29 cellular contexts compared by ENCODE assay signal in genomic region chr5:122836947-122837346, GRCh38.
"Had no signal": no experiment of that assay in that cellular context is flagged by ENCODE, and none has a peak within 500 bp of the region (broad histone marks: within the 10 kb centered on the region; RNA-seq: fewer than 3 reads in every experiment).

No MANE protein-coding gene starts in this region.

- H3K4me1 ChIP-seq: stomach, suprapubic skin, testis, thyroid gland, tibial artery, tibial nerve, transverse colon, upper lobe of left lung, upper lobe of right lung, uterus, vagina had no signal

- H3K4me1 Mint-ChIP-seq: stimulated activated effector memory CD8-positive, alpha-beta T cell treated with anti-CD3 and anti-CD28 coated beads, Interleukin-12 subunit alpha, Interleukin-12 subunit beta, amount 100 ng/mL, for 72 hours; stimulated activated naive CD8-positive, alpha-beta T cell treated with anti-CD3 and anti-CD28 coated beads, Interleukin-15, amount 100 ng/mL, for 72 hours had no signal

- H3K9me3 Mint-ChIP-seq: stimulated activated effector memory CD8-positive, alpha-beta T cell treated with anti-CD3 and anti-CD28 coated beads, Interleukin-12 subunit alpha, Interleukin-12 subunit beta, amount 100 ng/mL, for 72 hours; stimulated activated naive CD8-positive, alpha-beta T cell treated with anti-CD3 and anti-CD28 coated beads, Interleukin-15, amount 100 ng/mL, for 72 hours; stimulated activated naive CD8-positive, alpha-beta T cell treated with anti-CD3 and anti-CD28 coated beads, Interleukin-15, Interleukin-2, amounts not matched to agents 100 ng/mL and 50 ng/mL, for 24 hours; type B pancreatic cell had no signal

- H3K4me3 Mint-ChIP-seq: stimulated activated effector memory CD8-positive, alpha-beta T cell treated with anti-CD3 and anti-CD28 coated beads, Interleukin-12 subunit alpha, Interleukin-12 subunit beta, amount 100 ng/mL, for 72 hours; stimulated activated memory B cell treated with anti-CD40 and anti-IgM and Interleukin-4, amounts not matched to agents 10 μg/mL and 1 μg/mL and 100 μg/mL, for 72 hours; stimulated activated naive B cell treated with anti-CD40 and anti-IgM and Interleukin-4, amounts not matched to agents 10 μg/mL and 1 μg/mL and 100 μg/mL, for 72 hours; stimulated activated naive CD8-positive, alpha-beta T cell treated with anti-CD3 and anti-CD28 coated beads, Interleukin-15, amount 100 ng/mL, for 72 hours; stimulated activated naive CD8-positive, alpha-beta T cell treated with anti-CD3 and anti-CD28 coated beads, Interleukin-15, Interleukin-2, amounts not matched to agents 100 ng/mL and 50 ng/mL, for 24 hours; type B pancreatic cell had no signal

- FAIRE-seq: urothelium cell line had no signal

- DNase-seq: stimulated activated CD4-positive, alpha-beta T cell treated with anti-CD3 and anti-CD28 coated beads, Interleukin-2, amount 100 ng/mL, for 48 hours; stimulated activated CD4-positive, alpha-beta T cell treated with anti-CD3 and anti-CD28 coated beads, Interleukin-4, amount 100 ng/mL, for 1 hour; stimulated activated CD4-positive, alpha-beta T cell treated with anti-CD3 and anti-CD28 coated beads, Interleukin-4, amount 100 ng/mL, for 24 hours; stimulated activated CD4-positive, alpha-beta T cell treated with anti-CD3 and anti-CD28 coated beads, Interleukin-4, amount 100 ng/mL, for 4 hours; stimulated activated CD8-positive, alpha-beta memory T cell treated with anti-CD3 and anti-CD28 coated beads, Interleukin-4, amount 100 ng/mL, for 48 hours; stimulated activated naive B cell treated with anti-CD40 and anti-IgM and Interleukin-4, amounts not matched to agents 10 μg/mL and 1 μg/mL and 100 μg/mL, for 72 hours; stimulated activated naive CD4-positive, alpha-beta T cell; stimulated activated naive CD4-positive, alpha-beta T cell treated with Interleukin-2 at 50 U/mL for 16 hours; stimulated activated naive CD8-positive, alpha-beta T cell treated with anti-CD3 and anti-CD28 coated beads, Interleukin-15, amount 100 ng/mL, for 72 hours; stimulated activated naive CD8-positive, alpha-beta T cell treated with anti-CD3 and anti-CD28 coated beads, Interleukin-15, Interleukin-2, amounts not matched to agents 100 U/mL and 50 U/mL, for 24 hours; stomach; substantia nigra; testis; thyroid gland; tibial artery; transverse colon; trophoblast cell; upper lobe of left lung; upper lobe of right lung; uterus had no signal

- H3K27ac ChIP-seq: stomach, suprapubic skin, testis, thoracic aorta, thyroid gland, tibial artery, tibial nerve, transverse colon, upper lobe of left lung, upper lobe of right lung, uterus, vagina had no signal

- H3K27me3 ChIP-seq: stomach, suprapubic skin, testis, thyroid gland, tibial artery, tibial nerve, transverse colon, upper lobe of left lung, upper lobe of right lung, uterus, vagina had no signal

- H3K9me3 ChIP-seq: stomach, suprapubic skin, testis, thoracic aorta, thyroid gland, tibial artery, transverse colon, upper lobe of left lung, upper lobe of right lung, uterus, vagina had no signal

- ATAC-seq: stimulated activated effector memory CD8-positive, alpha-beta T cell treated with anti-CD3 and anti-CD28 coated beads, Interleukin-12 subunit alpha, Interleukin-12 subunit beta, amount 100 ng/mL, for 72 hours; stimulated activated memory B cell treated with anti-CD40 and anti-IgM and Interleukin-4, amounts not matched to agents 10 μg/mL and 1 μg/mL and 100 μg/mL, for 72 hours; stimulated activated naive B cell treated with anti-CD40 and anti-IgM and Interleukin-4, amounts not matched to agents 10 μg/mL and 1 μg/mL and 100 μg/mL, for 72 hours; stimulated activated naive CD8-positive, alpha-beta T cell treated with anti-CD3 and anti-CD28 coated beads, Interleukin-15, amount 100 ng/mL, for 72 hours; stimulated activated naive CD8-positive, alpha-beta T cell treated with anti-CD3 and anti-CD28 coated beads, Interleukin-15, Interleukin-2, amounts not matched to agents 100 U/mL and 50 U/mL, for 24 hours; upper lobe of right lung had no signal

- H3K36me3 ChIP-seq: stomach, suprapubic skin, thoracic aorta, thyroid gland, transverse colon, upper lobe of left lung, upper lobe of right lung, uterus, vagina had no signal

- H3K27me3 Mint-ChIP-seq: stimulated activated memory B cell treated with anti-CD40 and anti-IgM and Interleukin-4, amounts not matched to agents 10 μg/mL and 1 μg/mL and 100 μg/mL, for 72 hours; stimulated activated naive B cell treated with anti-CD40 and anti-IgM and Interleukin-4, amounts not matched to agents 10 μg/mL and 1 μg/mL and 100 μg/mL, for 72 hours; type B pancreatic cell had no signal

- H3K4me3 ChIP-seq: stomach, suprapubic skin, testis, thoracic aorta, thyroid gland, tibial artery, tibial nerve, transverse colon, upper lobe of left lung, upper lobe of right lung, uterus, vagina had no signal

- H3K27ac Mint-ChIP-seq: stimulated activated effector memory CD8-positive, alpha-beta T cell treated with anti-CD3 and anti-CD28 coated beads, Interleukin-12 subunit alpha, Interleukin-12 subunit beta, amount 100 ng/mL, for 72 hours; stimulated activated memory B cell treated with anti-CD40 and anti-IgM and Interleukin-4, amounts not matched to agents 10 μg/mL and 1 μg/mL and 100 μg/mL, for 72 hours; stimulated activated naive B cell treated with anti-CD40 and anti-IgM and Interleukin-4, amounts not matched to agents 10 μg/mL and 1 μg/mL and 100 μg/mL, for 72 hours; stimulated activated naive CD8-positive, alpha-beta T cell treated with anti-CD3 and anti-CD28 coated beads, Interleukin-15, amount 100 ng/mL, for 72 hours; stimulated activated naive CD8-positive, alpha-beta T cell treated with anti-CD3 and anti-CD28 coated beads, Interleukin-15, Interleukin-2, amounts not matched to agents 100 ng/mL and 50 ng/mL, for 24 hours; type B pancreatic cell had no signal
